Comparison of ENCODE assay signal across 18 cellular contexts in genomic region chr5:65329266-65329665, GRCh38.
DNase-seq lines count a peak whose midpoint lies in the region; ATAC-seq and TF ChIP-seq lines count a peak whose summit lies in the region.
"Had no signal": no experiment of that assay in that cellular context is flagged by ENCODE, and none has a peak within 500 bp of the region (broad histone marks: within the 10 kb centered on the region; RNA-seq: fewer than 3 reads in every experiment).

No MANE protein-coding gene starts in this region.

- H3K4me1 Mint-ChIP-seq in HFFc6 (ENCODE audit: low read depth) (peaks cover 33% of the 10 kb centered on the region), WTC11 (peaks cover 35% of the 10 kb centered on the region)

- no peak for TF ChIP-seq CTCF in HFFc6 (IDR thresholded peaks at IDR 0.05)
- no peak for TF ChIP-seq CTCF in WTC11 (IDR thresholded peaks at IDR 0.05)
- no peak for TF ChIP-seq CTCF in fibroblast of the aortic adventitia (IDR thresholded peaks at IDR 0.05; ENCODE audit: insufficient read depth, low read length)

- H3K27ac Mint-ChIP-seq in HFFc6, result peak overlapping the region; percentile 1; the same call in 1 of the 2 replicates
- H3K27ac Mint-ChIP-seq in WTC11, result no peak overlapping the region

- no peak overlapping the region for H3K4me3 ChIP-seq in fibroblast of the aortic adventitia (ENCODE audit: low read depth, low read length)
- no peak overlapping the region for H3K4me3 ChIP-seq in skeletal muscle cell (ENCODE audit: low read depth, low read length)
- H3K4me3 ChIP-seq: lower lobe of right lung, ovary, uterus had no signal

- POLR2A ChIA-PET in WTC11 (lab: Charles Lee), result no interaction called here

- H3K27me3 Mint-ChIP-seq in HFFc6 (ENCODE audit: insufficient read depth) (no peaks in the 10 kb centered on the region), WTC11 (ENCODE audit: low read depth) (no peaks in the 10 kb centered on the region)

- CTCF ChIA-PET in WTC11 (lab: Charles Lee), result interaction anchor here (1.6 kb wide), 1 partner anchor 154 kb away, joined by 4 read pairs; no protein-coding TSS in a partner anchor

- ATAC-seq in WTC11 (peak; percentile 52; the same call in 1 of the 2 replicates), GM18498 (IDR thresholded peaks at IDR 0.05; ENCODE audit: unreplicated experiment) (no peak)
- ATAC-seq: lower lobe of right lung, Right ventricle myocardium inferior had no signal

- peaks cover 24% of the 10 kb centered on the region for H3K36me3 Mint-ChIP-seq in HFFc6 (ENCODE audit: low read depth)
- no peaks in the 10 kb centered on the region for H3K36me3 Mint-ChIP-seq in WTC11

- no peak for DNase-seq in HFFc6
- DNase-seq in WTC11 (ENCODE audit: low spot score), result no peak
- DNase-seq in fibroblast of the aortic adventitia (ENCODE audit: low read depth), result peak; percentile 66
- DNase-seq in skeletal muscle cell (ENCODE audit: low read depth), result peak; percentile 24
- DNase-seq in T1000 (lab: John Stamatoyannopoulos, UW), result no peak
- no peak for DNase-seq in hypothalamus (lab: John Stamatoyannopoulos, UW)
- DNase-seq: activated CD4-positive, alpha-beta T cell treated with anti-CD3 and anti-CD28 coated beads, Interleukin-2, amount 50 U/mL, for 1 hour; activated CD8-positive, alpha-beta memory T cell treated with anti-CD3 and anti-CD28 coated beads, Interleukin-2, amount 50 U/mL, for 48 hours; activated gamma-delta T cell; BE2C; lower lobe of right lung; NCI-H1930; NCI-H510A treated with DMSO at 0.1 percent for 48 hours; ovary; stimulated activated CD4-positive, alpha-beta T cell treated with anti-CD3 and anti-CD28 coated beads, Interleukin-4, amount 100 ng/mL, for 4 hours; uterus had no signal

- H3K4me3 Mint-ChIP-seq in HFFc6 (no peak overlapping the region), WTC11 (no peak overlapping the region)

- H3K9me3 Mint-ChIP-seq in HFFc6 (no peaks in the 10 kb centered on the region), WTC11 (no peaks in the 10 kb centered on the region)

TF ChIP-seq in WTC11, 78 proteins besides CTCF, POLR2A, EP300 and RAD21:
- no peak for TF ChIP-seq CREM (CRISPR knock-in tag; IDR thresholded peaks at IDR 0.05)
- TF ChIP-seq GTF2I (CRISPR knock-in tag; conservative IDR thresholded peaks at IDR 0.05), result no peak
- TF ChIP-seq ZNF232 (CRISPR knock-in tag; IDR thresholded peaks at IDR 0.05), result no peak
- no peak for TF ChIP-seq ZNF263 (CRISPR knock-in tag; IDR thresholded peaks at IDR 0.05; ENCODE audit: low read depth)
- TF ChIP-seq HMGA2 (CRISPR knock-in tag; IDR thresholded peaks at IDR 0.05), result no peak
- TF ChIP-seq E2F4 (CRISPR knock-in tag; IDR thresholded peaks at IDR 0.05; ENCODE audit: borderline replicate concordance, low read depth), result no peak
- no peak for TF ChIP-seq TCF7 (CRISPR knock-in tag; IDR thresholded peaks at IDR 0.05; ENCODE audit: low read depth)
- no peak for TF ChIP-seq FOXP1 (CRISPR knock-in tag; IDR thresholded peaks at IDR 0.05; ENCODE audit: borderline replicate concordance)
- TF ChIP-seq CBFB (CRISPR knock-in tag; IDR thresholded peaks at IDR 0.05; ENCODE audit: low read depth), result no peak
- no peak for TF ChIP-seq PRRX2 (CRISPR knock-in tag; IDR thresholded peaks at IDR 0.05)
- TF ChIP-seq ZNF512 (CRISPR knock-in tag; IDR thresholded peaks at IDR 0.05; ENCODE audit: borderline replicate concordance), result no peak
- TF ChIP-seq ZNF281 (CRISPR knock-in tag; IDR thresholded peaks at IDR 0.05), result no peak
- no peak for TF ChIP-seq CDX4 (CRISPR knock-in tag; IDR thresholded peaks at IDR 0.05; ENCODE audit: borderline replicate concordance)
- TF ChIP-seq GABPB1 (CRISPR knock-in tag; IDR thresholded peaks at IDR 0.05), result no peak
- no peak for TF ChIP-seq SMAD3 (CRISPR knock-in tag; IDR thresholded peaks at IDR 0.05; ENCODE audit: borderline replicate concordance)
- no peak for TF ChIP-seq E2F5 (CRISPR knock-in tag; IDR thresholded peaks at IDR 0.05)
- no peak for TF ChIP-seq ELF4 (CRISPR knock-in tag; IDR thresholded peaks at IDR 0.05; ENCODE audit: low read depth)

Comparison
In these comparisons a context has a peak if more than half of its experiments do, and no peak if none do; other contexts are left out.
1. DNase-seq: peak in fibroblast of the aortic adventitia (single experiment) and skeletal muscle cell (single experiment); none in HFFc6 (single experiment), WTC11 (single experiment), T1000 (single experiment) and hypothalamus (0 of 51).